9 cellular contexts compared by ENCODE assay signal in the genomic region with DNA sequence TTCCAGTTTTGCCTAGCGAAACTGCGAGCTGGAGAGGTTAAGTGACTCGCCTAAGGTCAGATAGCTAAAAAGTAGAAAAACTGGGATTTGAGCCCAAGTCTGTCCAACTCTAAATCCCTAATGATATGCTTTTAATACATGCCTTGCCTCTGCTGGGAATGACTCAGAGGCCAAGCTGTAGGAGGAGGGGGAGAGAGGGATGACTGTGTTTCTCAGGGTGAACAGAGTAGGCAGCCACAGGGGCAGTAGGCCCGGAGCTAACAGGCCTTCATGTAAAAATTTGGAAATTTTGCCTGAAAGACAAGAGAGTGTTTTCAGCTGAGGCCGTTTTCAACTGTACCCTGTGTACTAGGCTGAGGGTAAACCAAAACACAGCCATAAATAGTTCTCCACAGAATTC.
DNase-seq lines count a peak whose midpoint lies in the region; ATAC-seq and TF ChIP-seq lines count a peak whose summit lies in the region.
"Had no signal": no experiment of that assay in that cellular context is flagged by ENCODE, and none has a peak within 500 bp of the region (broad histone marks: within the 10 kb centered on the region; RNA-seq: fewer than 3 reads in every experiment).

No MANE protein-coding gene starts in this region.

- 50% methylated on average over 5 of the region's 5 CpGs for WGBS in right cardiac atrium
- 48 to 58% methylated on average over 5 of the region's 5 CpGs for WGBS in lower leg skin, 2 donors

- H3K27ac ChIP-seq in right cardiac atrium (ENCODE audit: low read length): peak overlapping the region; percentile 69

- no peaks in the 10 kb centered on the region for H3K27me3 Mint-ChIP-seq in activated CD4-positive, alpha-beta T cell treated with anti-CD3 and anti-CD28 coated beads for 36 hours

- H3K4me1 ChIP-seq in right cardiac atrium (ENCODE audit: control insufficient read depth, insufficient read depth, low read length): peaks cover 13% of the 10 kb centered on the region

- H3K4me3 ChIP-seq in right cardiac atrium (ENCODE audit: low read length): no peak overlapping the region
- no peak overlapping the region for H3K4me3 ChIP-seq in skeletal muscle cell (ENCODE audit: low read depth, low read length)
- no peak overlapping the region for H3K4me3 ChIP-seq in lower leg skin (ENCODE audit: low read depth, poor library complexity, severe bottlenecking)

- CTCF ChIA-PET in activated CD4-positive, alpha-beta T cell treated with anti-CD3 and anti-CD28 coated beads for 36 hours (lab: Charles Lee): interaction anchor here (0.6 to 1.0 kb wide), 2 partner anchors 9 to 25 kb away, joined by 3 to 4 read pairs; no protein-coding TSS in a partner anchor

- no peak overlapping the region for H3K27ac Mint-ChIP-seq in activated CD4-positive, alpha-beta T cell treated with anti-CD3 and anti-CD28 coated beads for 36 hours

- POLR2A ChIA-PET in activated CD4-positive, alpha-beta T cell treated with anti-CD3 and anti-CD28 coated beads for 36 hours (lab: Charles Lee): no interaction called here

- TF ChIP-seq CTCF in lower leg skin (IDR thresholded peaks at IDR 0.05): no peak

- peaks cover 2% of the 10 kb centered on the region for H3K36me3 Mint-ChIP-seq in activated CD4-positive, alpha-beta T cell treated with anti-CD3 and anti-CD28 coated beads for 36 hours (ENCODE audit: low read depth)

- no peaks in the 10 kb centered on the region for H3K27me3 ChIP-seq in right cardiac atrium (ENCODE audit: control insufficient read depth, insufficient read depth)

- H3K9me3 Mint-ChIP-seq in activated CD4-positive, alpha-beta T cell treated with anti-CD3 and anti-CD28 coated beads for 36 hours (ENCODE audit: low read depth): peaks cover 2% of the 10 kb centered on the region

- ATAC-seq in right cardiac atrium (peak; percentile 91 to 93), GM19035 (IDR thresholded peaks at IDR 0.05; ENCODE audit: unreplicated experiment) (no peak)
- no peak for ATAC-seq in activated CD4-positive, alpha-beta T cell treated with anti-CD3 and anti-CD28 coated beads for 36 hours

- peak; percentile 9 for DNase-seq in GOT3 (lab: John Stamatoyannopoulos, UW)
- peak; percentile 92 for DNase-seq in astrocyte of the hippocampus (ENCODE audit: low read depth, low spot score)
- DNase-seq in right cardiac atrium: peak; percentile 66 to 81 (median 69)
- peak; percentile 97 for DNase-seq in skeletal muscle cell (ENCODE audit: low read depth)
- no peak for DNase-seq in NAMALWA (ENCODE audit: low spot score)
- DNase-seq in lower leg skin (ENCODE audit: low spot score in 2 of 2): no peak
- DNase-seq in activated CD4-positive, alpha-beta T cell treated with anti-CD3 and anti-CD28 coated beads for 36 hours: no peak
- DNase-seq: activated CD4-positive, alpha-beta T cell treated with anti-CD3 and anti-CD28 coated beads for 1 hour had no signal

- intact Hi-C loops in right cardiac atrium (cut with DNase I): loop anchor here in 2 of 4 donors (10.0 kb wide), 3 partner anchors 412 to 962 kb away; a partner anchor contains a TSS
- intact Hi-C loops in lower leg skin (cut with DNase I; ENCODE audit: low total_unique reads): loop anchor here (10.0 kb wide), 1 partner anchor 962 kb away; no protein-coding TSS in a partner anchor
- intact Hi-C loops in activated CD4-positive, alpha-beta T cell treated with anti-CD3 and anti-CD28 coated beads for 36 hours (cut with DNase I, micrococcal nuclease): no loop called here

- no peaks in the 10 kb centered on the region for H3K9me3 ChIP-seq in right cardiac atrium (ENCODE audit: control insufficient read depth, low read length)

- H3K4me3 Mint-ChIP-seq in activated CD4-positive, alpha-beta T cell treated with anti-CD3 and anti-CD28 coated beads for 36 hours: no peak overlapping the region

- TF ChIP-seq POLR2A in lower leg skin (IDR thresholded peaks at IDR 0.05): no peak

- H3K4me1 Mint-ChIP-seq in activated CD4-positive, alpha-beta T cell treated with anti-CD3 and anti-CD28 coated beads for 36 hours: no peaks in the 10 kb centered on the region

Comparison
In these comparisons a context has a peak if more than half of its experiments do, and no peak if none do; other contexts are left out.
1. DNase-seq: peak in GOT3 (single experiment), astrocyte of the hippocampus (single experiment), right cardiac atrium (3 of 3) and skeletal muscle cell (single experiment); none in NAMALWA (single experiment), lower leg skin (0 of 2) and activated CD4-positive, alpha-beta T cell treated with anti-CD3 and anti-CD28 coated beads for 36 hours (single experiment).
2. ATAC-seq: peak in right cardiac atrium (2 of 2); none in GM19035 (single experiment) and activated CD4-positive, alpha-beta T cell treated with anti-CD3 and anti-CD28 coated beads for 36 hours (single experiment).